ENCODE assay signal across 32 cellular contexts in genomic region chr2:227412877-227413276, GRCh38. TPM values are rescaled to one million over a fixed set of nuclear protein-coding genes. Genes with fewer than 3 reads are reported as not detected.
DNase-seq lines count a peak whose midpoint lies in the region; ATAC-seq and TF ChIP-seq lines count a peak whose summit lies in the region.
"Had no signal": no experiment of that assay in that cellular context is flagged by ENCODE, and none has a peak within 500 bp of the region (broad histone marks: within the 10 kb centered on the region; RNA-seq: fewer than 3 reads in every experiment).

No MANE protein-coding gene starts in this region.

- H3K9me3 Mint-ChIP-seq in activated CD8-positive, alpha-beta T cell treated with anti-CD3 and anti-CD28 coated beads for 36 hours: peaks cover 1% of the 10 kb centered on the region
- no peaks in the 10 kb centered on the region for H3K9me3 Mint-ChIP-seq in activated CD8-positive, alpha-beta T cell treated with anti-CD3 and anti-CD28 coated beads, Interleukin-2, amount 10 ng/mL, durations not matched to agents 7 days and 5 days (ENCODE audit: insufficient read depth)
- H3K9me3 Mint-ChIP-seq in CD14-positive monocyte: no peaks in the 10 kb centered on the region
- H3K9me3 Mint-ChIP-seq: effector memory CD8-positive, alpha-beta T cell; T-helper 2 cell treated with Interferon-gamma antibody and Interleukin-4, amounts not matched to agents 5 μg/mL and 100 μg/mL, for 36 hours had no signal

- peak overlapping the region; percentile 69 for H3K27ac ChIP-seq in colonic mucosa
- H3K27ac ChIP-seq in neutrophil: peak overlapping the region; percentile 42
- H3K27ac ChIP-seq: sigmoid colon, stomach, tibial nerve, VCaP had no signal

- CTCF ChIA-PET in activated CD8-positive, alpha-beta T cell treated with anti-CD3 and anti-CD28 coated beads for 36 hours (lab: Charles Lee): interaction anchor here (1.4 kb wide), 1 partner anchor 61 kb away, joined by 5 read pairs; no protein-coding TSS in a partner anchor
- CTCF ChIA-PET in activated CD8-positive, alpha-beta T cell treated with anti-CD3 and anti-CD28 coated beads, Interleukin-2, amount 10 ng/mL, durations not matched to agents 7 days and 5 days (lab: Charles Lee): no interaction called here

- intact Hi-C loops in activated CD8-positive, alpha-beta T cell treated with anti-CD3 and anti-CD28 coated beads for 36 hours (cut with micrococcal nuclease): no loop called here
- intact Hi-C loops in CD14-positive monocyte (cut with micrococcal nuclease): no loop called here
- intact Hi-C loops in colonic mucosa (cut with DNase I): loop anchor here (5.0 kb wide), 1 partner anchor 59 kb away; the partner anchor contains the start of gene AGFG1

- H3K36me3 ChIP-seq in colonic mucosa: no peaks in the 10 kb centered on the region
- H3K36me3 ChIP-seq in neutrophil: no peaks in the 10 kb centered on the region
- H3K36me3 ChIP-seq: heart left ventricle, sigmoid colon, stomach, tibial nerve had no signal

- no peak overlapping the region for H3K4me3 Mint-ChIP-seq in activated CD8-positive, alpha-beta T cell treated with anti-CD3 and anti-CD28 coated beads for 36 hours
- H3K4me3 Mint-ChIP-seq in activated CD8-positive, alpha-beta T cell treated with anti-CD3 and anti-CD28 coated beads, Interleukin-2, amount 10 ng/mL, durations not matched to agents 7 days and 5 days: no peak overlapping the region
- peak overlapping the region in 1 of 2 donors; percentile 43 for H3K4me3 Mint-ChIP-seq in CD14-positive monocyte
- H3K4me3 Mint-ChIP-seq: effector memory CD8-positive, alpha-beta T cell; T-helper 2 cell treated with Interferon-gamma antibody and Interleukin-4, amounts not matched to agents 5 μg/mL and 100 μg/mL, for 36 hours had no signal

- no peaks in the 10 kb centered on the region for H3K36me3 Mint-ChIP-seq in activated CD8-positive, alpha-beta T cell treated with anti-CD3 and anti-CD28 coated beads for 36 hours (ENCODE audit: low read depth)
- H3K36me3 Mint-ChIP-seq in activated CD8-positive, alpha-beta T cell treated with anti-CD3 and anti-CD28 coated beads, Interleukin-2, amount 10 ng/mL, durations not matched to agents 7 days and 5 days (ENCODE audit: low read depth): no peaks in the 10 kb centered on the region
- H3K36me3 Mint-ChIP-seq in CD14-positive monocyte: peaks cover 0 to 6% of the 10 kb centered on the region in 2 donors

- H3K4me1 ChIP-seq in colonic mucosa (no peaks in the 10 kb centered on the region), neutrophil (ENCODE audit: control insufficient read depth in 1 of 2, insufficient read depth in 1 of 2, low read depth in 1 of 2, low read length in 1 of 2) (peaks cover 70 to 71% of the 10 kb centered on the region in 2 experiments)
- H3K4me1 ChIP-seq: sigmoid colon had no signal

- peak overlapping the region; percentile 65 for H3K27ac Mint-ChIP-seq in activated CD8-positive, alpha-beta T cell treated with anti-CD3 and anti-CD28 coated beads for 36 hours
- no peak overlapping the region for H3K27ac Mint-ChIP-seq in activated CD8-positive, alpha-beta T cell treated with anti-CD3 and anti-CD28 coated beads, Interleukin-2, amount 10 ng/mL, durations not matched to agents 7 days and 5 days
- H3K27ac Mint-ChIP-seq in CD14-positive monocyte: peak overlapping the region in 5 of 7 donors; percentile 10 to 84 (median 67)
- H3K27ac Mint-ChIP-seq: effector memory CD8-positive, alpha-beta T cell; progenitor cell of endocrine pancreas; T-helper 2 cell treated with Interferon-gamma antibody and Interleukin-4, amounts not matched to agents 5 μg/mL and 100 μg/mL, for 36 hours had no signal

- no peaks in the 10 kb centered on the region for H3K9me3 ChIP-seq in colonic mucosa
- H3K9me3 ChIP-seq in neutrophil: no peaks in the 10 kb centered on the region
- H3K9me3 ChIP-seq: heart left ventricle, sigmoid colon, stomach, tibial nerve had no signal

- ATAC-seq in activated CD8-positive, alpha-beta T cell treated with anti-CD3 and anti-CD28 coated beads for 36 hours: no peak
- ATAC-seq in activated CD8-positive, alpha-beta T cell treated with anti-CD3 and anti-CD28 coated beads, Interleukin-2, amount 10 ng/mL, durations not matched to agents 7 days and 5 days: no peak
- ATAC-seq in HG03378 (IDR thresholded peaks at IDR 0.05; ENCODE audit: unreplicated experiment) (no peak), GM18520 (IDR thresholded peaks at IDR 0.05; ENCODE audit: unreplicated experiment) (no peak), HG02763 (IDR thresholded peaks at IDR 0.05; ENCODE audit: unreplicated experiment) (no peak)
- ATAC-seq: effector memory CD8-positive, alpha-beta T cell; heart left ventricle; Panc1 had no signal

- DNase-seq in activated CD8-positive, alpha-beta T cell treated with anti-CD3 and anti-CD28 coated beads for 36 hours: no peak
- DNase-seq in activated CD8-positive, alpha-beta T cell treated with anti-CD3 and anti-CD28 coated beads, Interleukin-2, amount 10 ng/mL, durations not matched to agents 7 days and 5 days: no peak
- no peak for DNase-seq in CD14-positive monocyte (ENCODE audit: low spot score)
- no peak for DNase-seq in colonic mucosa
- DNase-seq: activated CD4-positive, alpha-beta T cell treated with anti-CD3 and anti-CD28 coated beads, Interleukin-2, amount 50 U/mL, for 1 hour; activated CD8-positive, alpha-beta memory T cell treated with anti-CD3 and anti-CD28 coated beads, Interleukin-2, amount 50 U/mL, for 48 hours; activated gamma-delta T cell treated with Interleukin-2 at 50 U/mL for 16 hours; AML-193; anterior cingulate cortex; DMS53; effector memory CD8-positive, alpha-beta T cell; erythroblast; heart left ventricle; kidney glomerular epithelial cell; NCI-H2029 treated with DMSO at 0.1 percent for 48 hours; NCI-H226; NCI-H69; SHP77; sigmoid colon; stomach had no signal

- H3K4me3 ChIP-seq in colonic mucosa: no peak overlapping the region
- no peak overlapping the region for H3K4me3 ChIP-seq in neutrophil (ENCODE audit: low read depth in 1 of 2, low read length in 1 of 2)
- H3K4me3 ChIP-seq: heart left ventricle, sigmoid colon, stomach, tibial nerve had no signal

- no peaks in the 10 kb centered on the region for H3K27me3 Mint-ChIP-seq in activated CD8-positive, alpha-beta T cell treated with anti-CD3 and anti-CD28 coated beads for 36 hours
- no peaks in the 10 kb centered on the region for H3K27me3 Mint-ChIP-seq in activated CD8-positive, alpha-beta T cell treated with anti-CD3 and anti-CD28 coated beads, Interleukin-2, amount 10 ng/mL, durations not matched to agents 7 days and 5 days (ENCODE audit: low read depth)
- peaks cover 0 to 2% (median 1%) of the 10 kb centered on the region in 3 donors for H3K27me3 Mint-ChIP-seq in CD14-positive monocyte (ENCODE audit: low read depth in 3 of 3)
- H3K27me3 Mint-ChIP-seq: progenitor cell of endocrine pancreas had no signal

- POLR2A ChIA-PET in activated CD8-positive, alpha-beta T cell treated with anti-CD3 and anti-CD28 coated beads for 36 hours (lab: Charles Lee): interaction anchor here (3.9 kb wide), 1 partner anchor 48 kb away, joined by 13 read pairs; no protein-coding TSS in a partner anchor
- POLR2A ChIA-PET in activated CD8-positive, alpha-beta T cell treated with anti-CD3 and anti-CD28 coated beads, Interleukin-2, amount 10 ng/mL, durations not matched to agents 7 days and 5 days (lab: Charles Lee): no interaction called here

- no peaks in the 10 kb centered on the region for H3K27me3 ChIP-seq in colonic mucosa
- H3K27me3 ChIP-seq in neutrophil: no peaks in the 10 kb centered on the region
- H3K27me3 ChIP-seq: heart left ventricle, sigmoid colon, stomach, tibial nerve had no signal

- peaks cover 57% of the 10 kb centered on the region for H3K4me1 Mint-ChIP-seq in activated CD8-positive, alpha-beta T cell treated with anti-CD3 and anti-CD28 coated beads for 36 hours (ENCODE audit: low read depth)
- H3K4me1 Mint-ChIP-seq in activated CD8-positive, alpha-beta T cell treated with anti-CD3 and anti-CD28 coated beads, Interleukin-2, amount 10 ng/mL, durations not matched to agents 7 days and 5 days (ENCODE audit: low read depth): peaks cover 25% of the 10 kb centered on the region
- peaks cover 80% of the 10 kb centered on the region for H3K4me1 Mint-ChIP-seq in CD14-positive monocyte

- TF ChIP-seq CTCF in activated CD8-positive, alpha-beta T cell treated with anti-CD3 and anti-CD28 coated beads for 36 hours (IDR thresholded peaks at IDR 0.05): no peak
- TF ChIP-seq CTCF in CD14-positive monocyte (IDR thresholded peaks at IDR 0.05) (no peak), colonic mucosa (IDR thresholded peaks at IDR 0.05) (no peak), neutrophil (IDR thresholded peaks at IDR 0.05) (no peak)

- peak overlapping the region in 1 of 2 donors; percentile 42 for H3K9ac ChIP-seq in colonic mucosa (ENCODE audit: low read depth in 2 of 2, low read length in 2 of 2)

RNA-seq across cellular contexts. Expression of gene SCYGR1, which starts 25.1 kb away (rescaled TPM):
- total RNA-seq in activated CD8-positive, alpha-beta T cell treated with anti-CD3 and anti-CD28 coated beads for 36 hours: not detected
- total RNA-seq in activated CD8-positive, alpha-beta T cell treated with anti-CD3 and anti-CD28 coated beads, Interleukin-2, amount 10 ng/mL, durations not matched to agents 7 days and 5 days: not detected
- not detected for polyA plus RNA-seq in CD14-positive monocyte
- not detected for total RNA-seq in colonic mucosa
- total RNA-seq: fibroblast of villous mesenchyme, G401, heart left ventricle, lung microvascular endothelial cell, progenitor cell of endocrine pancreas, sigmoid colon, stomach, tibial nerve had no signal
- polyA plus RNA-seq: heart left ventricle, sigmoid colon, stomach had no signal

RNA-seq across cellular contexts. Expression of gene TM4SF20, which starts 33.8 kb away (rescaled TPM):
- total RNA-seq in activated CD8-positive, alpha-beta T cell treated with anti-CD3 and anti-CD28 coated beads for 36 hours: not detected
- total RNA-seq in activated CD8-positive, alpha-beta T cell treated with anti-CD3 and anti-CD28 coated beads, Interleukin-2, amount 10 ng/mL, durations not matched to agents 7 days and 5 days: not detected
- polyA plus RNA-seq in CD14-positive monocyte: not detected
- total RNA-seq in colonic mucosa: 10 to 100 TPM in 1 of 2 donors, 1 to 10 TPM in 1; 4.2 to 34.9 TPM
- total RNA-seq: G401, heart left ventricle, lung microvascular endothelial cell, progenitor cell of endocrine pancreas, sigmoid colon, tibial nerve had no signal
- polyA plus RNA-seq: heart left ventricle, stomach had no signal

RNA-seq across cellular contexts. Expression of gene AGFG1, which starts 59.1 kb away (rescaled TPM):
- 100 to 1,000 TPM; 117 to 119 TPM for total RNA-seq in activated CD8-positive, alpha-beta T cell treated with anti-CD3 and anti-CD28 coated beads for 36 hours
- 10 to 100 TPM; 65.6 to 71.2 TPM for total RNA-seq in activated CD8-positive, alpha-beta T cell treated with anti-CD3 and anti-CD28 coated beads, Interleukin-2, amount 10 ng/mL, durations not matched to agents 7 days and 5 days
- polyA plus RNA-seq in CD14-positive monocyte: 10 to 100 TPM; 17.3 to 56.9 TPM
- 100 to 1,000 TPM in 1 of 2 donors, 10 to 100 TPM in 1; 83.3 to 101 TPM for total RNA-seq in colonic mucosa

Comparison
In these comparisons a context has a peak if more than half of its experiments do, and no peak if none do; other contexts are left out.
1. RNA of gene TM4SF20, which starts 33.8 kb away (total RNA-seq): 4.2 to 34.9 TPM in colonic mucosa; not detected in activated CD8-positive, alpha-beta T cell treated with anti-CD3 and anti-CD28 coated beads, Interleukin-2, amount 10 ng/mL, durations not matched to agents 7 days and 5 days and not detected in activated CD8-positive, alpha-beta T cell treated with anti-CD3 and anti-CD28 coated beads for 36 hours; every median in the first group is over 4 times any median in the second.